In the genomic region with DNA sequence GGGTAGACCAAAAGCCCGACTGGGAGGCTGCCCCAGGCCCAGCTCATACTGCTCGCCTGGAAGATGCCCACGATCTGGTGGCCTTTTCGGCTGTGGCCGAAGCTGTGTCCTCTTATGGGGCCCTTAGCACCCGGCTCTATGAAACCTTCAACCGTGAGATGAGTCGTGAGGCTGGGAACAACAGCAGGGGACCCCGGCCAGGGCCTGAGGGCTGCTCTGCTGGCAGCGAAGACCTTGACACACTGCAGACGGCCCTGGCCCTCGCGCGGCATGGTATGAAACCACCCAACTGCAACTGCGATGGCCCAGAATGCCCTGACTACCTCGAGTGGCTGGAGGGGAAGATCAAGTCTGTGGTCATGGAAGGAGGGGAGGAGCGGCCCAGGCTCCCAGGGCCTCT, we compare ENCODE assay signal across 20 cellular contexts.
"Had no signal": no experiment of that assay in that cellular context is flagged by ENCODE, and none has a peak within 500 bp of the region (broad histone marks: within the 10 kb centered on the region; RNA-seq: fewer than 3 reads in every experiment).

No MANE protein-coding gene starts in this region.

- H3K27me3 Mint-ChIP-seq: IgD-negative memory B cell had no signal

- H3K9me3 ChIP-seq: SK-N-SH had no signal

- H3K9ac ChIP-seq: KMS-11, SK-N-SH had no signal

- H3K9me3 Mint-ChIP-seq: IgD-negative memory B cell had no signal

- H3K27ac ChIP-seq: KMS-11 had no signal

- H3K4me3 ChIP-seq: K562 had no signal

- H3K4me3 Mint-ChIP-seq: IgD-negative memory B cell had no signal

- H3K4me2 ChIP-seq: KMS-11, SK-N-SH had no signal

- DNase-seq: Kasumi-1, MM.1S, NCI-H1092 treated with DMSO at 0.1 percent for 48 hours, NCI-H1436, NCI-H187, NCI-H2029, NCI-H2081 treated with DMSO at 0.1 percent for 48 hours, NCI-H2171, NCI-H226, NCI-H446, NCI-H510A, NCI-H524 treated with DMSO at 0.1 percent for 48 hours, NCI-H69, NCI-H774, Right ventricle myocardium superior, RPMI8226, SK-N-SH had no signal

- ATAC-seq: K562 had no signal
